ENCODE assay signal across 22 cellular contexts in genomic region chr20:507933-508332, GRCh38.
"Had no signal": no experiment of that assay in that cellular context is flagged by ENCODE, and none has a peak within 500 bp of the region (broad histone marks: within the 10 kb centered on the region; RNA-seq: fewer than 3 reads in every experiment).

No MANE protein-coding gene starts in this region.

- H3K9me3 Mint-ChIP-seq: activated CD4-positive, alpha-beta memory T cell treated with anti-CD3 and anti-CD28 coated beads for 36 hours; activated T-helper 1 cell treated with anti-CD3 and anti-CD28 coated beads, Interleukin-12 subunit alpha, Interleukin-12 subunit beta, Interleukin-2, Interleukin-4 antibody, amounts not matched to agents 30 ng/mL and 10 ng/mL and 1 ng/mL, durations not matched to agents 14 hours and 24 hours and 36 hours; endodermal cell; neural crest cell; stimulated activated naive CD8-positive, alpha-beta T cell treated with anti-CD3 and anti-CD28 coated beads, Interleukin-15, Interleukin-2, amounts not matched to agents 100 ng/mL and 50 ng/mL, for 24 hours; T-helper 1 cell treated with Interleukin-12 subunit alpha and Interleukin-12 subunit beta and Interleukin-4 antibody, amounts not matched to agents 30 μg/mL and 1 μg/mL, for 36 hours had no signal

- H3K27me3 ChIP-seq: dorsolateral prefrontal cortex, foreskin keratinocyte, transverse colon, vagina had no signal

- ATAC-seq: right cardiac atrium had no signal

- H3K4me3 ChIP-seq: dorsolateral prefrontal cortex, skin epidermis, transverse colon, vagina had no signal

- H3K4me3 Mint-ChIP-seq: activated CD4-positive, alpha-beta memory T cell treated with anti-CD3 and anti-CD28 coated beads for 36 hours; activated naive CD8-positive, alpha-beta T cell; activated T-helper 1 cell treated with anti-CD3 and anti-CD28 coated beads, Interleukin-12 subunit alpha, Interleukin-12 subunit beta, Interleukin-2, Interleukin-4 antibody, amounts not matched to agents 30 ng/mL and 10 ng/mL and 1 ng/mL, durations not matched to agents 14 hours and 24 hours and 36 hours; endodermal cell; neural crest cell; stimulated activated naive CD8-positive, alpha-beta T cell treated with anti-CD3 and anti-CD28 coated beads, Interleukin-15, Interleukin-2, amounts not matched to agents 100 ng/mL and 50 ng/mL, for 24 hours; T-helper 1 cell treated with Interleukin-12 subunit alpha and Interleukin-12 subunit beta and Interleukin-4 antibody, amounts not matched to agents 30 μg/mL and 1 μg/mL, for 36 hours had no signal

- H3K9me3 ChIP-seq: transverse colon, vagina had no signal

- DNase-seq: activated CD4-positive, alpha-beta memory T cell treated with anti-CD3 and anti-CD28 coated beads for 36 hours; activated gamma-delta T cell treated with Interleukin-2 at 50 U/mL for 16 hours; activated T-cell treated with anti-CD3 and anti-CD28 coated beads for 4 hours; central memory CD4-positive, alpha-beta T cell; dorsolateral prefrontal cortex; endodermal cell; foreskin keratinocyte; kidney; right cardiac atrium; stimulated activated CD4-positive, alpha-beta T cell treated with anti-CD3 and anti-CD28 coated beads, Interleukin-15, amount 100 ng/mL, for 24 hours; stimulated activated CD4-positive, alpha-beta T cell treated with anti-CD3 and anti-CD28 coated beads, Interleukin-2, amount 100 ng/mL, for 48 hours; transverse colon; WERI-Rb-1 had no signal

- H3K4me1 Mint-ChIP-seq: endodermal cell had no signal

- FAIRE-seq: colon, kidney had no signal

- H3K27me3 Mint-ChIP-seq: activated CD4-positive, alpha-beta memory T cell treated with anti-CD3 and anti-CD28 coated beads for 36 hours; activated naive CD8-positive, alpha-beta T cell; progenitor cell of endocrine pancreas; stimulated activated naive CD8-positive, alpha-beta T cell treated with anti-CD3 and anti-CD28 coated beads, Interleukin-15, Interleukin-2, amounts not matched to agents 100 ng/mL and 50 ng/mL, for 24 hours had no signal

- H3K27ac Mint-ChIP-seq: activated CD4-positive, alpha-beta memory T cell treated with anti-CD3 and anti-CD28 coated beads for 36 hours; activated naive CD8-positive, alpha-beta T cell; activated T-helper 1 cell treated with anti-CD3 and anti-CD28 coated beads, Interleukin-12 subunit alpha, Interleukin-12 subunit beta, Interleukin-2, Interleukin-4 antibody, amounts not matched to agents 30 ng/mL and 10 ng/mL and 1 ng/mL, durations not matched to agents 14 hours and 24 hours and 36 hours; endodermal cell; stimulated activated naive CD8-positive, alpha-beta T cell treated with anti-CD3 and anti-CD28 coated beads, Interleukin-15, Interleukin-2, amounts not matched to agents 100 ng/mL and 50 ng/mL, for 24 hours; T-helper 1 cell treated with Interleukin-12 subunit alpha and Interleukin-12 subunit beta and Interleukin-4 antibody, amounts not matched to agents 30 μg/mL and 1 μg/mL, for 36 hours had no signal

- H3K27ac ChIP-seq: foreskin keratinocyte, skin epidermis, vagina, WERI-Rb-1 had no signal
